2 cellular contexts compared by ENCODE assay signal in genomic region chr4:114264877-114265291, GRCh38.
TF ChIP-seq lines count a peak whose summit lies in the region.

No MANE protein-coding gene starts in this region.

TF ChIP-seq in HCT116, 20 proteins besides CTCF, POLR2A, EP300 and RAD21 (continued from another document):
- TF ChIP-seq ELF1 (IDR thresholded peaks at IDR 0.05; ENCODE audit: borderline replicate concordance, low read depth), result no peak
- no peak for TF ChIP-seq SP1 (IDR thresholded peaks at IDR 0.05; ENCODE audit: low read depth)
- no peak for TF ChIP-seq EZH2phosphoT487 (IDR thresholded peaks at IDR 0.05; ENCODE audit: borderline replicate concordance)
- TF ChIP-seq ZFX (IDR thresholded peaks at IDR 0.05), result no peak
- no peak for TF ChIP-seq EGR1 (IDR thresholded peaks at IDR 0.05; ENCODE audit: low read depth)
- no peak for TF ChIP-seq EZH2 (IDR thresholded peaks at IDR 0.05)
- TF ChIP-seq TCF7L2 (IDR thresholded peaks at IDR 0.05; ENCODE audit: borderline replicate concordance, extremely low read depth, insufficient read depth, insufficient read length), result no peak
- no peak for TF ChIP-seq ZNF274 (IDR thresholded peaks at IDR 0.05; ENCODE audit: low read depth, low read length)
- TF ChIP-seq, protein P1, sequence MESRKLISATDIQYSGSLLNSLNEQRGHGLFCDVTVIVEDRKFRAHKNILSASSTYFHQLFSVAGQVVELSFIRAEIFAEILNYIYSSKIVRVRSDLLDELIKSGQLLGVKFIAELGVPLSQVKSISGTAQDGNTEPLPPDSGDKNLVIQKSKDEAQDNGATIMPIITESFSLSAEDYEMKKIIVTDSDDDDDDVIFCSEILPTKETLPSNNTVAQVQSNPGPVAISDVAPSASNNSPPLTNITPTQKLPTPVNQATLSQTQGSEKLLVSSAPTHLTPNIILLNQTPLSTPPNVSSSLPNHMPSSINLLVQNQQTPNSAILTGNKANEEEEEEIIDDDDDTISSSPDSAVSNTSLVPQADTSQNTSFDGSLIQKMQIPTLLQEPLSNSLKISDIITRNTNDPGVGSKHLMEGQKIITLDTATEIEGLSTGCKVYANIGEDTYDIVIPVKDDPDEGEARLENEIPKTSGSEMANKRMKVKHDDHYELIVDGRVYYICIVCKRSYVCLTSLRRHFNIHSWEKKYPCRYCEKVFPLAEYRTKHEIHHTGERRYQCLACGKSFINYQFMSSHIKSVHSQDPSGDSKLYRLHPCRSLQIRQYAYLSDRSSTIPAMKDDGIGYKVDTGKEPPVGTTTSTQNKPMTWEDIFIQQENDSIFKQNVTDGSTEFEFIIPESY (IDR thresholded peaks at IDR 0.05; ENCODE audit: extremely low read depth, insufficient replicate concordance, low read length), result no peak
TF ChIP-seq in HCT116: peak in this region for 0.

TF ChIP-seq in GM23338, 12 proteins besides CTCF, POLR2A, EP300 and RAD21 (continued from another document):
- no peak for TF ChIP-seq ZNF114 (CRISPR knock-in tag; IDR thresholded peaks at IDR 0.05)
- no peak for TF ChIP-seq STAT1 (IDR thresholded peaks at IDR 0.05; ENCODE audit: unreplicated experiment)
- TF ChIP-seq REST (IDR thresholded peaks at IDR 0.05; ENCODE audit: unreplicated experiment), result no peak
- TF ChIP-seq POLR2AphosphoS5 (IDR thresholded peaks at IDR 0.05; ENCODE audit: low read depth), result no peak
- TF ChIP-seq JUNB (IDR thresholded peaks at IDR 0.05; ENCODE audit: unreplicated experiment), result no peak
- no peak for TF ChIP-seq ETS1 (IDR thresholded peaks at IDR 0.05)
- TF ChIP-seq, protein P2, sequence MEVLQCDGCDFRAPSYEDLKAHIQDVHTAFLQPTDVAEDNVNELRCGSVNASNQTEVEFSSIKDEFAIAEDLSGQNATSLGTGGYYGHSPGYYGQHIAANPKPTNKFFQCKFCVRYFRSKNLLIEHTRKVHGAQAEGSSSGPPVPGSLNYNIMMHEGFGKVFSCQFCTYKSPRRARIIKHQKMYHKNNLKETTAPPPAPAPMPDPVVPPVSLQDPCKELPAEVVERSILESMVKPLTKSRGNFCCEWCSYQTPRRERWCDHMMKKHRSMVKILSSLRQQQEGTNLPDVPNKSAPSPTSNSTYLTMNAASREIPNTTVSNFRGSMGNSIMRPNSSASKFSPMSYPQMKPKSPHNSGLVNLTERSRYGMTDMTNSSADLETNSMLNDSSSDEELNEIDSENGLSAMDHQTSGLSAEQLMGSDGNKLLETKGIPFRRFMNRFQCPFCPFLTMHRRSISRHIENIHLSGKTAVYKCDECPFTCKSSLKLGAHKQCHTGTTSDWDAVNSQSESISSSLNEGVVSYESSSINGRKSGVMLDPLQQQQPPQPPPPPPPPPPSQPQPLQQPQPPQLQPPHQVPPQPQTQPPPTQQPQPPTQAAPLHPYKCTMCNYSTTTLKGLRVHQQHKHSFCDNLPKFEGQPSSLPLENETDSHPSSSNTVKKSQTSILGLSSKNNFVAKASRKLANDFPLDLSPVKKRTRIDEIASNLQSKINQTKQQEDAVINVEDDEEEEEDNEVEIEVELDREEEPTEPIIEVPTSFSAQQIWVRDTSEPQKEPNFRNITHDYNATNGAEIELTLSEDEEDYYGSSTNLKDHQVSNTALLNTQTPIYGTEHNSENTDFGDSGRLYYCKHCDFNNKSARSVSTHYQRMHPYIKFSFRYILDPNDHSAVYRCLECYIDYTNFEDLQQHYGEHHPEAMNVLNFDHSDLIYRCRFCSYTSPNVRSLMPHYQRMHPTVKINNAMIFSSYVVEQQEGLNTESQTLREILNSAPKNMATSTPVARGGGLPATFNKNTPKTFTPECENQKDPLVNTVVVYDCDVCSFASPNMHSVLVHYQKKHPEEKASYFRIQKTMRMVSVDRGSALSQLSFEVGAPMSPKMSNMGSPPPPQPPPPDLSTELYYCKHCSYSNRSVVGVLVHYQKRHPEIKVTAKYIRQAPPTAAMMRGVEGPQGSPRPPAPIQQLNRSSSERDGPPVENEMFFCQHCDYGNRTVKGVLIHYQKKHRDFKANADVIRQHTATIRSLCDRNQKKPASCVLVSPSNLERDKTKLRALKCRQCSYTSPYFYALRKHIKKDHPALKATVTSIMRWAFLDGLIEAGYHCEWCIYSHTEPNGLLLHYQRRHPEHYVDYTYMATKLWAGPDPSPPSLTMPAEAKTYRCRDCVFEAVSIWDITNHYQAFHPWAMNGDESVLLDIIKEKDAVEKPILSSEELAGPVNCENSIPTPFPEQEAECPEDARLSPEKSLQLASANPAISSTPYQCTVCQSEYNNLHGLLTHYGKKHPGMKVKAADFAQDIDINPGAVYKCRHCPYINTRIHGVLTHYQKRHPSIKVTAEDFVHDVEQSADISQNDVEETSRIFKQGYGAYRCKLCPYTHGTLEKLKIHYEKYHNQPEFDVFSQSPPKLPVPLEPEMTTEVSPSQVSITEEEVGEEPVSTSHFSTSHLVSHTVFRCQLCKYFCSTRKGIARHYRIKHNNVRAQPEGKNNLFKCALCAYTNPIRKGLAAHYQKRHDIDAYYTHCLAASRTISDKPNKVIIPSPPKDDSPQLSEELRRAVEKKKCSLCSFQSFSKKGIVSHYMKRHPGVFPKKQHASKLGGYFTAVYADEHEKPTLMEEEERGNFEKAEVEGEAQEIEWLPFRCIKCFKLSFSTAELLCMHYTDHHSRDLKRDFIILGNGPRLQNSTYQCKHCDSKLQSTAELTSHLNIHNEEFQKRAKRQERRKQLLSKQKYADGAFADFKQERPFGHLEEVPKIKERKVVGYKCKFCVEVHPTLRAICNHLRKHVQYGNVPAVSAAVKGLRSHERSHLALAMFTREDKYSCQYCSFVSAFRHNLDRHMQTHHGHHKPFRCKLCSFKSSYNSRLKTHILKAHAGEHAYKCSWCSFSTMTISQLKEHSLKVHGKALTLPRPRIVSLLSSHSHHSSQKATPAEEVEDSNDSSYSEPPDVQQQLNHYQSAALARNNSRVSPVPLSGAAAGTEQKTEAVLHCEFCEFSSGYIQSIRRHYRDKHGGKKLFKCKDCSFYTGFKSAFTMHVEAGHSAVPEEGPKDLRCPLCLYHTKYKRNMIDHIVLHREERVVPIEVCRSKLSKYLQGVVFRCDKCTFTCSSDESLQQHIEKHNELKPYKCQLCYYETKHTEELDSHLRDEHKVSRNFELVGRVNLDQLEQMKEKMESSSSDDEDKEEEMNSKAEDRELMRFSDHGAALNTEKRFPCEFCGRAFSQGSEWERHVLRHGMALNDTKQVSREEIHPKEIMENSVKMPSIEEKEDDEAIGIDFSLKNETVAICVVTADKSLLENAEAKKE (CRISPR knock-in tag; IDR thresholded peaks at IDR 0.05), result no peak
- no peak for TF ChIP-seq EZH2phosphoT487 (IDR thresholded peaks at IDR 0.05; ENCODE audit: unreplicated experiment)
- no peak for TF ChIP-seq NANOG (IDR thresholded peaks at IDR 0.05; ENCODE audit: borderline replicate concordance)
